In genomic region chr16:47888734-47889133, GRCh38 we compare ENCODE assay signal across 19 cellular contexts.
A peak's percentile ranks its signal among the peaks of the same experiment; 100 is the strongest.
DNase-seq lines count a peak whose midpoint lies in the region; ATAC-seq and TF ChIP-seq lines count a peak whose summit lies in the region.
"Had no signal": no experiment of that assay in that cellular context is flagged by ENCODE, and none has a peak within 500 bp of the region (broad histone marks: within the 10 kb centered on the region; RNA-seq: fewer than 3 reads in every experiment).

No MANE protein-coding gene starts in this region.

- TF ChIP-seq CTCF in GM23338 (conservative IDR thresholded peaks at IDR 0.05; ENCODE audit: low read depth in 2 of 2) (no peak), PC-3 (conservative IDR thresholded peaks at IDR 0.05; ENCODE audit: low read depth, low read length) (no peak), esophagus muscularis mucosa (IDR thresholded peaks at IDR 0.05) (no peak), neural crest cell (conservative IDR thresholded peaks at IDR 0.05) (no peak)

- BruUV-seq in PC-3 (replicated peaks; lab: Mats Ljungman, UMichigan), result no TSS peak

- no peak overlapping the region for H3K27ac ChIP-seq in GM23338 (ENCODE audit: low read depth)
- peak overlapping the region; percentile 77; the same call in 1 of the 2 replicates for H3K27ac ChIP-seq in PC-3 (ENCODE audit: low read length)
- H3K27ac ChIP-seq in esophagus muscularis mucosa (replicated peaks in 1 of 4), result no peak overlapping the region

- TF ChIP-seq EP300 in esophagus muscularis mucosa (IDR thresholded peaks at IDR 0.05), result no peak

- H3K27me3 ChIP-seq in GM23338 (ENCODE audit: insufficient read depth), result no peaks in the 10 kb centered on the region
- no peaks in the 10 kb centered on the region for H3K27me3 ChIP-seq in PC-3 (ENCODE audit: low read length)
- H3K27me3 ChIP-seq in esophagus muscularis mucosa, result peaks cover 0 to 13% (median 0%) of the 10 kb centered on the region in 4 donors

- no peak overlapping the region; the same call in 1 of the 2 replicates for H3K27ac Mint-ChIP-seq in GM23338
- peak overlapping the region; percentile 76 for H3K27ac Mint-ChIP-seq in neural crest cell (ENCODE audit: unreplicated experiment)
- H3K27ac Mint-ChIP-seq in effector memory CD8-positive, alpha-beta T cell, result no peak overlapping the region
- H3K27ac Mint-ChIP-seq: B cell had no signal

- WGBS in esophagus muscularis mucosa, result 79% methylated on average over 6 of the region's 6 CpGs

- no peaks in the 10 kb centered on the region for H4K20me1 ChIP-seq in GM23338 (replicated peaks; ENCODE audit: insufficient read depth)
- no peaks in the 10 kb centered on the region for H4K20me1 ChIP-seq in PC-3 (ENCODE audit: low read length)

- H3K79me2 ChIP-seq in GM23338 (replicated peaks; ENCODE audit: insufficient read depth) (no peaks in the 10 kb centered on the region), PC-3 (ENCODE audit: low read length) (no peaks in the 10 kb centered on the region)

- no peaks in the 10 kb centered on the region for H3K9me2 ChIP-seq in GM23338 (ENCODE audit: insufficient read depth)
- no peaks in the 10 kb centered on the region for H3K9me2 ChIP-seq in PC-3 (replicated peaks; ENCODE audit: low read length)

- no peaks in the 10 kb centered on the region for H3K9me3 ChIP-seq in PC-3 (ENCODE audit: low read length)
- no peaks in the 10 kb centered on the region for H3K9me3 ChIP-seq in esophagus muscularis mucosa

- no peaks in the 10 kb centered on the region for H3K36me3 ChIP-seq in GM23338 (ENCODE audit: insufficient read depth)
- H3K36me3 ChIP-seq in PC-3 (ENCODE audit: low read depth, low read length), result no peaks in the 10 kb centered on the region
- no peaks in the 10 kb centered on the region for H3K36me3 ChIP-seq in esophagus muscularis mucosa

- H3K9me3 Mint-ChIP-seq in GM23338 (0 out of 3 replicates have a peak, but pooled peaks cover 3% of the 10 kb centered on the region), neural crest cell (no peaks in the 10 kb centered on the region)
- no peaks in the 10 kb centered on the region for H3K9me3 Mint-ChIP-seq in effector memory CD8-positive, alpha-beta T cell

- H3K4me1 ChIP-seq in GM23338 (ENCODE audit: insufficient read depth), result peaks cover 47% of the 10 kb centered on the region
- H3K4me1 ChIP-seq in PC-3 (ENCODE audit: insufficient read depth, low read length), result peaks cover 29% of the 10 kb centered on the region
- H3K4me1 ChIP-seq in esophagus muscularis mucosa, result no peaks in the 10 kb centered on the region

- no peak for ATAC-seq in GM23338
- ATAC-seq in PC-3, result no peak
- no peak for ATAC-seq in effector memory CD8-positive, alpha-beta T cell (replicated peaks)

- intact Hi-C loops in PC-3 (cut with micrococcal nuclease) (no loop called here), esophagus muscularis mucosa (cut with DNase I) (no loop called here)

- no peak overlapping the region for H3K4me3 Mint-ChIP-seq in GM23338
- no peak overlapping the region for H3K4me3 Mint-ChIP-seq in neural crest cell
- H3K4me3 Mint-ChIP-seq in effector memory CD8-positive, alpha-beta T cell, result no peak overlapping the region
- H3K4me3 Mint-ChIP-seq: B cell, CD14-positive monocyte, H9 had no signal

- no peak for TF ChIP-seq POLR2A in esophagus muscularis mucosa (IDR thresholded peaks at IDR 0.05; ENCODE audit: low read depth)

- H3K4me1 Mint-ChIP-seq in GM23338 (peaks cover 44% of the 10 kb centered on the region), neural crest cell (peaks cover 78% of the 10 kb centered on the region)
- no peaks in the 10 kb centered on the region for H3K4me1 Mint-ChIP-seq in effector memory CD8-positive, alpha-beta T cell (ENCODE audit: low read depth in 2 of 2)
- H3K4me1 Mint-ChIP-seq: B cell, CD14-positive monocyte had no signal

- CTCF ChIA-PET in PC-3 (lab: Charles Lee), result no interaction called here

- H3F3A ChIP-seq in GM23338 (replicated peaks; ENCODE audit: low read depth), result no peaks in the 10 kb centered on the region
- H3F3A ChIP-seq in PC-3 (ENCODE audit: low read length, unreplicated experiment), result no peaks in the 10 kb centered on the region

- H3K4me2 ChIP-seq in GM23338, result no peak overlapping the region
- peak overlapping the region; percentile 61; the same call in 1 of the 2 replicates for H3K4me2 ChIP-seq in PC-3 (ENCODE audit: low read length)

- H3K9ac ChIP-seq in PC-3 (ENCODE audit: low read length), result no peak overlapping the region

- no peaks in the 10 kb centered on the region for H3K36me3 Mint-ChIP-seq in GM23338 (ENCODE audit: low read depth)
- no peaks in the 10 kb centered on the region for H3K36me3 Mint-ChIP-seq in neural crest cell (ENCODE audit: low read depth)
- no peaks in the 10 kb centered on the region for H3K36me3 Mint-ChIP-seq in effector memory CD8-positive, alpha-beta T cell (ENCODE audit: insufficient read depth)
- H3K36me3 Mint-ChIP-seq: CD14-positive monocyte had no signal

- H3K4me3 ChIP-seq in GM23338 (no peak overlapping the region), PC-3 (ENCODE audit: low read length) (no peak overlapping the region), esophagus muscularis mucosa (no peak overlapping the region)

- H3K27me3 Mint-ChIP-seq in GM23338 (ENCODE audit: insufficient read depth, low read depth, poor library complexity) (peaks cover 1% of the 10 kb centered on the region), neural crest cell (ENCODE audit: low read depth) (no peaks in the 10 kb centered on the region)
- peaks cover 28 to 33% of the 10 kb centered on the region in 2 donors for H3K27me3 Mint-ChIP-seq in effector memory CD8-positive, alpha-beta T cell

- POLR2A ChIA-PET in PC-3 (lab: Charles Lee; ENCODE audit: unreplicated experiment), result no interaction called here

- H2AFZ ChIP-seq in GM23338 (peak overlapping the region; percentile 36; the same call in 1 of the 2 replicates), PC-3 (ENCODE audit: low read length) (no peak overlapping the region)

- no peak for DNase-seq in GM23338 (ENCODE audit: low spot score)
- DNase-seq in PC-3, result no peak
- DNase-seq in esophagus muscularis mucosa (ENCODE audit: extremely low spot score), result peak; percentile 81
- no peak for DNase-seq in neural crest cell (ENCODE audit: low read depth, low spot score)
- DNase-seq in T-helper 9 cell, result no peak
- no peak for DNase-seq in effector memory CD8-positive, alpha-beta T cell
- DNase-seq in cerebellar cortex (ENCODE audit: low spot score), result no peak
- DNase-seq: DMS53, GDM1, Karpas-422, NCI-H1694 treated with DMSO at 0.1 percent for 48 hours, NCI-H2081 treated with DMSO at 0.1 percent for 48 hours, NCI-H2171 treated with DMSO at 0.1 percent for 48 hours, NCI-H446, NCI-H526, Right ventricle myocardium superior had no signal

TF ChIP-seq in GM23338, 12 proteins besides CTCF, POLR2A, EP300 and RAD21 (continues in another document):
- TF ChIP-seq POLR2AphosphoS5 (IDR thresholded peaks at IDR 0.05; ENCODE audit: low read depth), result no peak
- no peak for TF ChIP-seq CREB1 (CRISPR knock-in tag; IDR thresholded peaks at IDR 0.05; ENCODE audit: low read depth)
- no peak for TF ChIP-seq JUNB (IDR thresholded peaks at IDR 0.05; ENCODE audit: unreplicated experiment)
- no peak for TF ChIP-seq NANOG (IDR thresholded peaks at IDR 0.05; ENCODE audit: borderline replicate concordance)
- no peak for TF ChIP-seq STAT1 (IDR thresholded peaks at IDR 0.05; ENCODE audit: unreplicated experiment)
- TF ChIP-seq ZNF114 (CRISPR knock-in tag; IDR thresholded peaks at IDR 0.05), result no peak
- TF ChIP-seq ZNF331 (CRISPR knock-in tag; IDR thresholded peaks at IDR 0.05; ENCODE audit: low read depth), result no peak
